In genomic region chr21:36322083-36322424, GRCh38 we compare ENCODE assay signal across 8 cellular contexts. TPM values are rescaled to one million over a fixed set of nuclear protein-coding genes. Genes with fewer than 3 reads are reported as not detected.
A peak's percentile ranks its signal among the peaks of the same experiment; 100 is the strongest.
DNase-seq lines count a peak whose midpoint lies in the region; ATAC-seq and TF ChIP-seq lines count a peak whose summit lies in the region.

No MANE protein-coding gene starts in this region.

- in situ Hi-C loops in brain microvascular endothelial cell (cut with HindIII; ENCODE audit: low pct_ligation_motif_present, low sequenced_read_pairs) = no loop called here

- TF ChIP-seq CTCF in left ventricle myocardium inferior (IDR thresholded peaks at IDR 0.05; ENCODE audit: borderline replicate concordance) (no peak), brain microvascular endothelial cell (IDR thresholded peaks at IDR 0.05; ENCODE audit: low read depth, low read length, missing control alignments) (no peak), mesothelial cell of epicardium (IDR thresholded peaks at IDR 0.05; ENCODE audit: unreplicated experiment) (no peak), vagina (IDR thresholded peaks at IDR 0.05) (no peak)

- H3K27ac ChIP-seq in left ventricle myocardium inferior (replicated peaks) (peak overlapping the region; percentile 95), brain microvascular endothelial cell (no peak overlapping the region), vagina (peak overlapping the region; percentile 95)

- no peaks in the 10 kb centered on the region for H3K27me3 ChIP-seq in left ventricle myocardium inferior (ENCODE audit: low read depth)
- no peaks in the 10 kb centered on the region for H3K27me3 ChIP-seq in brain microvascular endothelial cell (replicated peaks)
- H3K27me3 ChIP-seq in vagina = no peaks in the 10 kb centered on the region

- TF ChIP-seq POLR2A in vagina (IDR thresholded peaks at IDR 0.05) = no peak

- H3K4me3 Mint-ChIP-seq in mesothelial cell of epicardium = peak overlapping the region; percentile 95

- peaks cover 22% of the 10 kb centered on the region for H3K4me1 Mint-ChIP-seq in mesothelial cell of epicardium

- H3K4me3 ChIP-seq in left ventricle myocardium inferior = peak overlapping the region; percentile 86
- peak overlapping the region; percentile 80 for H3K4me3 ChIP-seq in brain microvascular endothelial cell (ENCODE audit: low read depth, low read length)
- H3K4me3 ChIP-seq in vagina = peak overlapping the region; percentile 14 to 72

- no peaks in the 10 kb centered on the region for H3K9me3 ChIP-seq in left ventricle myocardium inferior (replicated peaks)
- H3K9me3 ChIP-seq in vagina = no peaks in the 10 kb centered on the region

- no peaks in the 10 kb centered on the region for H3K9me3 Mint-ChIP-seq in mesothelial cell of epicardium

- no peak for ATAC-seq in Right ventricle myocardium inferior
- ATAC-seq in HG02938 (IDR thresholded peaks at IDR 0.05; ENCODE audit: unreplicated experiment) = no peak

- peak overlapping the region; percentile 96 for H3K27ac Mint-ChIP-seq in mesothelial cell of epicardium

- H3K4me1 ChIP-seq in left ventricle myocardium inferior (peaks cover 62% of the 10 kb centered on the region), vagina (peaks cover 50% of the 10 kb centered on the region)

- intact Hi-C loops in left ventricle myocardium inferior (cut with micrococcal nuclease) = loop anchor here (10.0 kb wide), 1 partner anchor 177 kb away; no protein-coding TSS in a partner anchor
- intact Hi-C loops in Right ventricle myocardium inferior (cut with DNase I) = loop anchor here (5.0 kb wide), 1 partner anchor 185 kb away; the partner anchor contains the start of gene CBR3
- intact Hi-C loops in vagina (cut with DNase I) = no loop called here

- peaks cover 5% of the 10 kb centered on the region for H3K36me3 ChIP-seq in left ventricle myocardium inferior
- H3K36me3 ChIP-seq in brain microvascular endothelial cell (replicated peaks) = peaks cover 6% of the 10 kb centered on the region
- peaks cover 0 to 5% of the 10 kb centered on the region in 2 donors for H3K36me3 ChIP-seq in vagina

- peaks cover 12% of the 10 kb centered on the region for H3K36me3 Mint-ChIP-seq in mesothelial cell of epicardium

- no peak for DNase-seq in left ventricle myocardium inferior
- DNase-seq in Right ventricle myocardium inferior (ENCODE audit: missing footprints) = no peak
- no peak for DNase-seq in brain microvascular endothelial cell
- DNase-seq in mesothelial cell of epicardium (ENCODE audit: low spot score in 2 of 2, unreplicated experiment in 2 of 2) = no peak
- no peak for DNase-seq in vagina (ENCODE audit: extremely low spot score in 2 of 2)
- DNase-seq in nucleus accumbens (lab: John Stamatoyannopoulos, UW) = no peak
- no peak for DNase-seq in NCI-H187 treated with DMSO at 0.1 percent for 48 hours (lab: John Stamatoyannopoulos, UW)

- H3K27me3 Mint-ChIP-seq in mesothelial cell of epicardium (ENCODE audit: low read depth) = no peaks in the 10 kb centered on the region

RNA-seq across cellular contexts. Expression of gene MORC3, which starts 2.1 kb away (rescaled TPM):
- total RNA-seq in left ventricle myocardium inferior (19.4 TPM), Right ventricle myocardium inferior (21.6 TPM), mesothelial cell of epicardium (32.6 to 35.2 TPM (median 33.0 TPM) in 3 replicates), vagina (51.6 TPM)
